Comparison of ENCODE assay signal across 27 cellular contexts in genomic region chr1:148357037-148357436, GRCh38.
"Had no signal": no experiment of that assay in that cellular context is flagged by ENCODE, and none has a peak within 500 bp of the region (broad histone marks: within the 10 kb centered on the region; RNA-seq: fewer than 3 reads in every experiment).

No MANE protein-coding gene starts in this region.

- H3K27ac Mint-ChIP-seq: activated CD8-positive, alpha-beta T cell treated with anti-CD3 and anti-CD28 coated beads for 36 hours; activated naive CD8-positive, alpha-beta T cell; activated T-helper 17 cell treated with anti-CD3 and anti-CD28 coated beads, Interleukin-2, amount 50 U/mL, for 72 hours; effector memory CD8-positive, alpha-beta T cell; WTC11 had no signal

- ATAC-seq: activated CD8-positive, alpha-beta T cell treated with anti-CD3 and anti-CD28 coated beads for 36 hours; activated T-cell treated with anti-CD3 and anti-CD28 coated beads, Interleukin-2, amount 50 U/mL, for 4 hours; activated T-helper 17 cell treated with anti-CD3 and anti-CD28 coated beads, Interleukin-2, amount 50 U/mL, for 72 hours; effector memory CD8-positive, alpha-beta T cell; heart left ventricle; WTC11 had no signal

- DNase-seq: activated CD4-positive, alpha-beta T cell treated with anti-CD3 and anti-CD28 coated beads for 1 hour; activated CD4-positive, alpha-beta T cell treated with anti-CD3 and anti-CD28 coated beads for 48 hours; activated CD4-positive, alpha-beta T cell treated with anti-CD3 and anti-CD28 coated beads, Interleukin-2, amount 50 U/mL, for 1 hour; activated CD4-positive, alpha-beta T cell treated with anti-CD3 and anti-CD28 coated beads, Interleukin-2, amount 50 U/mL, for 48 hours; activated CD8-positive, alpha-beta memory T cell treated with anti-CD3 and anti-CD28 coated beads for 24 hours; activated CD8-positive, alpha-beta T cell treated with anti-CD3 and anti-CD28 coated beads for 36 hours; activated effector memory CD4-positive, alpha-beta T cell treated with Interleukin-2 at 50 U/mL for 16 hours; activated gamma-delta T cell treated with Interleukin-2 at 50 U/mL for 16 hours; activated naive CD4-positive, alpha-beta T cell treated with anti-CD3 and anti-CD28 coated beads, Interleukin-2, amount 50 U/mL, for 16 hours; activated naive CD4-positive, alpha-beta T cell treated with Interleukin-2 at 50 U/mL for 16 hours; activated T-cell treated with anti-CD3 and anti-CD28 coated beads, Interleukin-2, amount 50 U/mL, for 4 hours; amniotic stem cell; anterior cingulate cortex; brain microvascular endothelial cell; dermis blood vessel endothelial cell; effector CD4-positive, alpha-beta T cell; effector memory CD8-positive, alpha-beta T cell; foreskin fibroblast; glutamatergic neuron; heart left ventricle; T-helper 2 cell had no signal

- H3K4me3 Mint-ChIP-seq: activated CD8-positive, alpha-beta T cell treated with anti-CD3 and anti-CD28 coated beads for 36 hours; activated naive CD8-positive, alpha-beta T cell; activated T-cell treated with anti-CD3 and anti-CD28 coated beads, Interleukin-2, amount 50 U/mL, for 4 hours; activated T-helper 17 cell treated with anti-CD3 and anti-CD28 coated beads, Interleukin-2, amount 50 U/mL, for 72 hours; central memory CD8-positive, alpha-beta T cell; effector memory CD8-positive, alpha-beta T cell; WTC11 had no signal

- H3K9me3 Mint-ChIP-seq: activated CD8-positive, alpha-beta T cell treated with anti-CD3 and anti-CD28 coated beads for 36 hours; activated T-cell treated with anti-CD3 and anti-CD28 coated beads, Interleukin-2, amount 50 U/mL, for 4 hours; activated T-helper 17 cell treated with anti-CD3 and anti-CD28 coated beads, Interleukin-2, amount 50 U/mL, for 72 hours; central memory CD8-positive, alpha-beta T cell; effector memory CD8-positive, alpha-beta T cell; WTC11 had no signal

- H3K36me3 Mint-ChIP-seq: activated naive CD8-positive, alpha-beta T cell; WTC11 had no signal

- H3K27ac ChIP-seq: brain microvascular endothelial cell, coronary artery, heart left ventricle, VCaP had no signal
